9 cellular contexts compared by ENCODE assay signal in the genomic region with DNA sequence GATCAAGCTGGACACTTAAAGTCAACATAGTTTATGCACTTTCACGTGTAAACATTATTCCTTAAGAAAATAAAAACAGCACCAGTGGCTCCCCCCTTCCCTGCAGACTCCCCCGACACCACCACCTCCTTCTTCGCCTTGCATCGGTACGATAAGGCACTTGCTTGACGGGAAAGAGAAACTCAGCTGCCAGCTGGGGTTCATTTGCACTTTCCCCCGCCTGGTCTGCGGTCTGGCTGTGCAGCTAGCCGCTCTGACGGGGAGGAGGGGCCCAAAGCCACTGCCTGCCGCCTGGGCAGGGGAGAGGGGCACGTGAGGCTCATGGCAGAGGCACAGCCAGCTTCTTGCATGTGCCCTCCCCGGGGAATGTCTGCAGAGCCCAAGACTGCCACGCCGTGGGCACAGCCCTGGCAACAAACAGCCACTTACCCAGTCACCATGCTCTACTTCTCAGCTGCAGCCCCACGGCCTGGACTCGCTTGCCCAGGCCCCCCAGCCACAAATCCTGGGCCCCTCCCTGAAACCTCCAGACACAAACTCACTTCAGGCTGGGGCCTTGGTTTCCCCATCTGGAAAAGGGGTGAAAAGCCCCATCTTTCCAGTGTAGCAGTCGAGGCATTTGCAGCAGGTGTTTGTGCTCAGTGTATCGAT. TPM values are rescaled to one million over a fixed set of nuclear protein-coding genes. Genes with fewer than 3 reads are reported as not detected.
DNase-seq lines count a peak whose midpoint lies in the region; TF ChIP-seq lines count a peak whose summit lies in the region.
"Had no signal": no experiment of that assay in that cellular context is flagged by ENCODE, and none has a peak within 500 bp of the region (broad histone marks: within the 10 kb centered on the region; RNA-seq: fewer than 3 reads in every experiment).

No MANE protein-coding gene starts in this region.

- H3K36me3 Mint-ChIP-seq in HFFc6 (ENCODE audit: low read depth) = no peaks in the 10 kb centered on the region

- H3K4me1 Mint-ChIP-seq in HFFc6 (ENCODE audit: low read depth) = peaks cover 17% of the 10 kb centered on the region

- no peak for TF ChIP-seq CTCF in GM13976 (IDR thresholded peaks at IDR 0.05; ENCODE audit: borderline replicate concordance, control extremely low read depth, extremely low read depth, insufficient read depth, missing control alignments)
- no peak for TF ChIP-seq CTCF in HFFc6 (IDR thresholded peaks at IDR 0.05)
- TF ChIP-seq CTCF in WI38 (IDR thresholded peaks at IDR 0.05; ENCODE audit: low read depth, low read length) = no peak
- TF ChIP-seq CTCF in cardiac fibroblast (IDR thresholded peaks at IDR 0.05; ENCODE audit: low read depth, low read length) = no peak

- in situ Hi-C loops in GM13976 (cut with MboI; ENCODE audit: low sequenced_read_pairs, unreplicated experiment) = no loop called here

- DNase-seq in GM13976 (ENCODE audit: low spot score) (peak; percentile 75), HFFc6 (peak; percentile 23), NCI-H1105 treated with DMSO at 0.1 percent for 48 hours (lab: John Stamatoyannopoulos, UW) (peak; percentile 72), cardiac fibroblast (ENCODE audit: low read depth in 2 of 2) (peak; percentile 18 to 81), left kidney (ENCODE audit: low read depth, low spot score) (peak; percentile 83), 8988T (no peak)
- peak; percentile 48 to 71 for DNase-seq in stimulated activated CD4-positive, alpha-beta T cell treated with anti-CD3 and anti-CD28 coated beads, Interleukin-4, amount 100 ng/mL, for 4 hours

- no peak overlapping the region for H3K27ac Mint-ChIP-seq in HFFc6

- H3K4me3 ChIP-seq in WI38 (ENCODE audit: low read depth, low read length) (0 out of 2 replicates have a peak overlapping the region, but pooled peaks have one; percentile 8), cardiac fibroblast (replicated peaks in 1 of 2; ENCODE audit: low read depth in 2 of 2, low read length in 2 of 2) (no peak overlapping the region)

- H3K9me3 Mint-ChIP-seq in HFFc6 = no peaks in the 10 kb centered on the region

- H3K4me3 Mint-ChIP-seq in HFFc6 = peak overlapping the region; percentile 77

- peaks cover 1% of the 10 kb centered on the region; the same call in 1 of the 2 replicates for H3K27me3 Mint-ChIP-seq in HFFc6 (ENCODE audit: insufficient read depth)

RNA-seq across cellular contexts. Expression of a gene that starts 16.5 kb away (rescaled TPM):
- total RNA-seq in HFFc6 (2021; fragmentation: NEBNext Ultra II Directional; extraction: Animal tissue kit (Norgen Biotek cat#: 25700)) = not detected
- total RNA-seq: mononuclear cell had no signal

RNA-seq across cellular contexts. Expression of a gene that starts 21.3 kb away (rescaled TPM):
- not detected for total RNA-seq in HFFc6 (2021; fragmentation: NEBNext Ultra II Directional; extraction: Animal tissue kit (Norgen Biotek cat#: 25700))
- total RNA-seq: mononuclear cell had no signal

RNA-seq across cellular contexts. Expression of a gene that starts 24.2 kb away (rescaled TPM):
- total RNA-seq in HFFc6 (2021; fragmentation: NEBNext Ultra II Directional; extraction: Animal tissue kit (Norgen Biotek cat#: 25700)) = not detected
- total RNA-seq: mononuclear cell had no signal

RNA-seq across cellular contexts. Expression of a gene that starts 28.5 kb away (rescaled TPM):
- not detected for total RNA-seq in HFFc6 (2021; fragmentation: NEBNext Ultra II Directional; extraction: Animal tissue kit (Norgen Biotek cat#: 25700))
- total RNA-seq: mononuclear cell had no signal

RNA-seq across cellular contexts. Expression of a gene that starts 41.6 kb away (rescaled TPM):
- total RNA-seq in HFFc6 (2021; fragmentation: NEBNext Ultra II Directional; extraction: Animal tissue kit (Norgen Biotek cat#: 25700)) = 1 to 10 TPM; 3.8 to 6.7 (median 5.9) TPM
